In genomic region chr5:177509991-177510566, GRCh38 we compare ENCODE assay signal across 10 cellular contexts. TPM values are rescaled to one million over a fixed set of nuclear protein-coding genes. Genes with fewer than 3 reads are reported as not detected.
DNase-seq lines count a peak whose midpoint lies in the region; ATAC-seq and TF ChIP-seq lines count a peak whose summit lies in the region.
"Had no signal": no experiment of that assay in that cellular context is flagged by ENCODE, and none has a peak within 500 bp of the region (broad histone marks: within the 10 kb centered on the region; RNA-seq: fewer than 3 reads in every experiment).

No MANE protein-coding gene starts in this region.

- 58 to 75% methylated on average over 11 of the region's 11 CpGs for WGBS in sigmoid colon, 2 donors
- WGBS in mesendoderm (ENCODE audit: extremely low coverage, insufficient coverage, low lambda C conversion rate) = no CpG with 5 or more reads among the region's 11 CpGs

- H3K36me3 Mint-ChIP-seq in T-helper 17 cell (ENCODE audit: low read depth) = peaks cover 2% of the 10 kb centered on the region

- no peak overlapping the region for H3K4ac ChIP-seq in mesendoderm (ENCODE audit: low read depth, low read length)

- no peak overlapping the region for H4K5ac ChIP-seq in mesendoderm (ENCODE audit: low read length)

- no peak overlapping the region for H2AK5ac ChIP-seq in mesendoderm (ENCODE audit: low read length)

- no peak overlapping the region for H2BK5ac ChIP-seq in mesendoderm (ENCODE audit: low read length)

- H2BK120ac ChIP-seq in mesendoderm (ENCODE audit: low read depth, low read length) = no peak overlapping the region

- H3K27me3 ChIP-seq in sigmoid colon (no peaks in the 10 kb centered on the region), mesendoderm (ENCODE audit: insufficient read depth, low read length, poor library complexity) (no peaks in the 10 kb centered on the region)

- H3K27ac ChIP-seq in sigmoid colon = peak overlapping the region in 3 of 4 donors; percentile 14 to 40 (median 38)
- no peak overlapping the region for H3K27ac ChIP-seq in mesendoderm (ENCODE audit: low read depth, low read length)

- peaks cover 1% of the 10 kb centered on the region for H3K79me1 ChIP-seq in mesendoderm (ENCODE audit: low read length)

- peaks cover 12% of the 10 kb centered on the region for H3K4me1 Mint-ChIP-seq in T-helper 17 cell

- ATAC-seq in GM18867 (IDR thresholded peaks at IDR 0.05; ENCODE audit: unreplicated experiment) (peak; percentile 31), HG02571 (IDR thresholded peaks at IDR 0.05; ENCODE audit: unreplicated experiment) (peak; percentile 30), T-helper 17 cell (peak; percentile 31), GM19395 (IDR thresholded peaks at IDR 0.05; ENCODE audit: unreplicated experiment) (no peak)

- TF ChIP-seq CTCF in sigmoid colon (IDR thresholded peaks at IDR 0.05) = no peak

- H3K9me3 ChIP-seq in T-helper 17 cell (ENCODE audit: control insufficient read depth, low read length, poor library complexity, severe bottlenecking) = no peaks in the 10 kb centered on the region
- no peaks in the 10 kb centered on the region for H3K9me3 ChIP-seq in sigmoid colon

- no peak overlapping the region for H3K4me3 Mint-ChIP-seq in T-helper 17 cell
- H3K4me3 Mint-ChIP-seq: activated T-cell treated with anti-CD3 and anti-CD28 coated beads, Interleukin-2, amount 50 U/mL, for 72 hours had no signal

- no peaks in the 10 kb centered on the region for H3K27me3 Mint-ChIP-seq in T-helper 17 cell

- H3K9ac ChIP-seq in mesendoderm (ENCODE audit: low read length) = no peak overlapping the region

- H2BK15ac ChIP-seq in mesendoderm (replicated peaks; ENCODE audit: low read depth) = no peak overlapping the region

- no peak overlapping the region for H3K56ac ChIP-seq in mesendoderm (ENCODE audit: low read length)

- H3K23ac ChIP-seq in mesendoderm (ENCODE audit: low read length) = no peak overlapping the region

- H3K4me3 ChIP-seq in sigmoid colon (peak overlapping the region in 1 of 4 donors; percentile 42), mesendoderm (ENCODE audit: low read length) (no peak overlapping the region)

- H4K8ac ChIP-seq in mesendoderm (ENCODE audit: low read depth, low read length) = no peak overlapping the region

- TF ChIP-seq EP300 in sigmoid colon (IDR thresholded peaks at IDR 0.05) = no peak

- H3K36me3 ChIP-seq in sigmoid colon (peaks cover 28 to 51% (median 44%) of the 10 kb centered on the region in 4 donors), mesendoderm (ENCODE audit: control insufficient read depth, insufficient read depth, low read length) (peaks cover 7% of the 10 kb centered on the region)

- no peak overlapping the region for H3K18ac ChIP-seq in mesendoderm (ENCODE audit: low read length)

- DNase-seq in T-helper 17 cell (no peak), sigmoid colon (no peak), mesendoderm (no peak), NCI-H748 (lab: John Stamatoyannopoulos, UW; ENCODE audit: unreplicated experiment) (no peak)
- DNase-seq in stimulated activated CD4-positive, alpha-beta T cell treated with anti-CD3 and anti-CD28 coated beads, Interleukin-2, amount 100 ng/mL, for 48 hours = no peak
- DNase-seq: activated T-cell treated with anti-CD3 and anti-CD28 coated beads, Interleukin-2, amount 50 U/mL, for 72 hours; NCI-H446 treated with DMSO at 0.1 percent for 48 hours had no signal

- H3K4me1 ChIP-seq in sigmoid colon = peaks cover 0 to 5% (median under 1%) of the 10 kb centered on the region in 4 donors
- H3K4me1 ChIP-seq in mesendoderm (ENCODE audit: control insufficient read depth, low read depth, low read length) = no peaks in the 10 kb centered on the region

- H3K79me2 ChIP-seq in mesendoderm (ENCODE audit: control insufficient read depth, insufficient read depth, low read length) = no peaks in the 10 kb centered on the region

- no peak for TF ChIP-seq POLR2A in sigmoid colon (IDR thresholded peaks at IDR 0.05)

- H3K27ac Mint-ChIP-seq in T-helper 17 cell = peak overlapping the region; percentile 34
- H3K27ac Mint-ChIP-seq: activated T-cell treated with anti-CD3 and anti-CD28 coated beads, Interleukin-2, amount 50 U/mL, for 72 hours had no signal

- no peak overlapping the region for H3K4me2 ChIP-seq in mesendoderm (ENCODE audit: low read length)

- intact Hi-C loops in sigmoid colon (cut with DNase I) = loop anchor here (10.0 kb wide), 1 partner anchor 195 kb away; the partner anchor contains the start of gene MXD3

RNA-seq across cellular contexts. Expression of gene DOK3, which starts 0.5 kb away (rescaled TPM):
- total RNA-seq in T-helper 17 cell (1 to 10 TPM; 5.1 to 8.0 TPM), sigmoid colon (1 to 10 TPM; 4.6 to 8.0 (median 6.5) TPM)
- polyA plus RNA-seq in sigmoid colon = 10 to 100 TPM in 1 of 3 donors, 1 to 10 TPM in 2; 3.0 to 20.2 (median 7.2) TPM
- polyA plus RNA-seq in mesendoderm (2013, experiment 1 of 2) = 8.2 TPM
- 7.6 TPM for polyA plus RNA-seq in mesendoderm (2013, experiment 2 of 2)

RNA-seq across cellular contexts. Expression of gene DDX41, which starts 6.7 kb away (rescaled TPM):
- total RNA-seq in T-helper 17 cell = 10 to 100 TPM; 58.6 to 66.9 TPM
- total RNA-seq in sigmoid colon = 10 to 100 TPM; 47.8 to 55.1 (median 51.6) TPM
- polyA plus RNA-seq in sigmoid colon = 10 to 100 TPM; 69.7 to 78.4 (median 72.6) TPM
- polyA plus RNA-seq in mesendoderm (2013, experiment 1 of 2) = 74.4 TPM
- polyA plus RNA-seq in mesendoderm (2013, experiment 2 of 2) = 72.2 TPM

RNA-seq across cellular contexts. Expression of gene PDLIM7, which starts 12.7 kb away (rescaled TPM):
- total RNA-seq in T-helper 17 cell = 10 to 100 TPM in 1 of 2 donors, 1 to 10 TPM in 1; 6.8 to 16.2 TPM
- 100 to 1,000 TPM; 274 to 923 (median 482) TPM for total RNA-seq in sigmoid colon
- polyA plus RNA-seq in sigmoid colon = 10 to 100 TPM in 2 of 3 donors, 1 to 10 TPM in 1; 7.2 to 58.5 (median 14.4) TPM
- polyA plus RNA-seq in mesendoderm (2013, experiment 1 of 2) = 117 TPM
- 119 TPM for polyA plus RNA-seq in mesendoderm (2013, experiment 2 of 2)

RNA-seq across cellular contexts. Expression of gene DBN1, which starts 36.6 kb away (rescaled TPM):
- total RNA-seq in T-helper 17 cell (1 to 10 TPM; 1.2 to 5.0 TPM), sigmoid colon (10 to 100 TPM; 54.8 to 100.0 (median 82.3) TPM)
- 10 to 100 TPM in 2 of 3 donors, 1 to 10 TPM in 1; 6.0 to 22.2 (median 16.9) TPM for polyA plus RNA-seq in sigmoid colon
- polyA plus RNA-seq in mesendoderm (2013, experiment 1 of 2) = 305 TPM
- 309 TPM for polyA plus RNA-seq in mesendoderm (2013, experiment 2 of 2)

RNA-seq across cellular contexts. Expression of gene FAM193B, which starts 44.3 kb away (rescaled TPM):
- total RNA-seq in T-helper 17 cell = 100 to 1,000 TPM; 143 to 167 TPM
- total RNA-seq in sigmoid colon = 10 to 100 TPM; 39.6 to 82.8 (median 43.9) TPM
- polyA plus RNA-seq in sigmoid colon = 10 to 100 TPM in 2 of 3 donors, 1 to 10 TPM in 1; 9.0 to 87.4 (median 10.2) TPM
- 34.2 TPM for polyA plus RNA-seq in mesendoderm (2013, experiment 1 of 2)
- polyA plus RNA-seq in mesendoderm (2013, experiment 2 of 2) = 33.5 TPM

Comparison
In these comparisons a context has a peak if more than half of its experiments do, and no peak if none do; other contexts are left out.
1. RNA of gene PDLIM7, which starts 12.7 kb away (total RNA-seq): 274 to 923 TPM in sigmoid colon; 6.8 to 16.2 TPM in T-helper 17 cell; every median in the first group is over 10 times any median in the second.